Comparison of ENCODE assay signal across 8 cellular contexts in genomic region chr17:49407981-49408501, GRCh38. TPM values are rescaled to one million over a fixed set of nuclear protein-coding genes. Genes with fewer than 3 reads are reported as not detected.
A peak's percentile ranks its signal among the peaks of the same experiment; 100 is the strongest.
DNase-seq lines count a peak whose midpoint lies in the region; ATAC-seq and TF ChIP-seq lines count a peak whose summit lies in the region.

No MANE protein-coding gene starts in this region.

- TF ChIP-seq CTCF in activated CD8-positive, alpha-beta T cell treated with anti-CD3 and anti-CD28 coated beads for 36 hours (IDR thresholded peaks at IDR 0.05): peak; percentile 98
- TF ChIP-seq CTCF in dorsolateral prefrontal cortex (IDR thresholded peaks at IDR 0.05 in 54 of 56, conservative IDR thresholded peaks at IDR 0.05 in 2 of 56; ENCODE audit: low read depth in 1 of 56, partially characterized antibody in 56 of 56): peak; percentile 42 to 86 (median 72)

- peak; percentile 69 for DNase-seq in GM03348 (ENCODE audit: low spot score)
- peak; percentile 34 for DNase-seq in NCI-H82 treated with DMSO at 0.1 percent for 48 hours (lab: John Stamatoyannopoulos, UW; ENCODE audit: unreplicated experiment)
- DNase-seq in activated CD8-positive, alpha-beta T cell treated with anti-CD3 and anti-CD28 coated beads for 36 hours: peak; percentile 92
- peak; percentile 55 to 79 (median 68) for DNase-seq in dorsolateral prefrontal cortex
- DNase-seq in mesenteric fat pad (ENCODE audit: low spot score): peak; percentile 92
- peak; percentile 63 to 72 for DNase-seq in stimulated activated CD8-positive, alpha-beta memory T cell treated with anti-CD3 and anti-CD28 coated beads, Interleukin-2, amount 100 ng/mL, for 1 hour (ENCODE audit: low read depth in 2 of 2)
- DNase-seq in pons (ENCODE audit: low spot score): no peak

- H3K4me1 Mint-ChIP-seq in activated CD8-positive, alpha-beta T cell treated with anti-CD3 and anti-CD28 coated beads for 36 hours (ENCODE audit: low read depth): peaks cover 49% of the 10 kb centered on the region

- H3K4me3 ChIP-seq in dorsolateral prefrontal cortex: no peak overlapping the region

- POLR2A ChIA-PET in activated CD8-positive, alpha-beta T cell treated with anti-CD3 and anti-CD28 coated beads for 36 hours (lab: Charles Lee): interaction anchor here (1.0 to 1.3 kb wide), 3 partner anchors 13 to 66 kb away, joined by 3 to 4 read pairs (median 3); no protein-coding TSS in a partner anchor

- H3K36me3 Mint-ChIP-seq in activated CD8-positive, alpha-beta T cell treated with anti-CD3 and anti-CD28 coated beads for 36 hours (ENCODE audit: low read depth): peaks cover 88% of the 10 kb centered on the region

- ATAC-seq in HG03432 (IDR thresholded peaks at IDR 0.05; ENCODE audit: unreplicated experiment): peak; percentile 63
- ATAC-seq in activated CD8-positive, alpha-beta T cell treated with anti-CD3 and anti-CD28 coated beads for 36 hours: peak; percentile 98

- CTCF ChIA-PET in activated CD8-positive, alpha-beta T cell treated with anti-CD3 and anti-CD28 coated beads for 36 hours (lab: Charles Lee): interaction anchor here (0.6 to 10.1 kb wide), 39 partner anchors 9 to 455 kb away, joined by 3 to 160 read pairs (median 5); partner anchors contain the start of gene NGFR

- H3K27ac Mint-ChIP-seq in activated CD8-positive, alpha-beta T cell treated with anti-CD3 and anti-CD28 coated beads for 36 hours: peak overlapping the region; percentile 65

- intact Hi-C loops in activated CD8-positive, alpha-beta T cell treated with anti-CD3 and anti-CD28 coated beads for 36 hours (cut with micrococcal nuclease): loop anchor here (2.0 kb wide), 1 partner anchor 149 kb away; no protein-coding TSS in a partner anchor
- intact Hi-C loops in dorsolateral prefrontal cortex (cut with DNase I): loop anchor here (5.0 kb wide), 2 partner anchors 149 to 299 kb away; partner anchors contain the start of gene SLC35B1 (in 1 of the 2)

- peak overlapping the region in 36 of 59 donors; percentile 0 to 94 (median 37) for H3K27ac ChIP-seq in dorsolateral prefrontal cortex

- H3K4me3 Mint-ChIP-seq in activated CD8-positive, alpha-beta T cell treated with anti-CD3 and anti-CD28 coated beads for 36 hours: no peak overlapping the region

- H3K27me3 ChIP-seq in dorsolateral prefrontal cortex: no peaks in the 10 kb centered on the region

- H3K9me3 Mint-ChIP-seq in activated CD8-positive, alpha-beta T cell treated with anti-CD3 and anti-CD28 coated beads for 36 hours: no peaks in the 10 kb centered on the region

- no peaks in the 10 kb centered on the region for H3K27me3 Mint-ChIP-seq in activated CD8-positive, alpha-beta T cell treated with anti-CD3 and anti-CD28 coated beads for 36 hours

RNA-seq across cellular contexts. Expression of gene PHB1, which starts 6.6 kb away (rescaled TPM):
- 100 to 1,000 TPM; 363 to 381 TPM for total RNA-seq in activated CD8-positive, alpha-beta T cell treated with anti-CD3 and anti-CD28 coated beads for 36 hours
- 100 to 1,000 TPM in 23 of 120 experiments, 10 to 100 TPM in 97; 64.2 to 118 (median 89.1) TPM for total RNA-seq in dorsolateral prefrontal cortex
- 158 TPM for total RNA-seq in mesenteric fat pad

RNA-seq across cellular contexts. Expression of gene ZNF652, which starts 46.0 kb away (rescaled TPM):
- total RNA-seq in activated CD8-positive, alpha-beta T cell treated with anti-CD3 and anti-CD28 coated beads for 36 hours: 1 to 10 TPM; 6.4 to 6.7 TPM
- total RNA-seq in dorsolateral prefrontal cortex (100 to 1,000 TPM in 12 of 120 experiments, 10 to 100 TPM in 108; 27.4 to 153 (median 59.4) TPM), mesenteric fat pad (41.8 TPM)
